Comparison of ENCODE assay signal across 12 cellular contexts in genomic region chrX:118534716-118535493, GRCh38. TPM values are rescaled to one million over a fixed set of nuclear protein-coding genes. Genes with fewer than 3 reads are reported as not detected.
A peak's percentile ranks its signal among the peaks of the same experiment; 100 is the strongest.
DNase-seq lines count a peak whose midpoint lies in the region; ATAC-seq and TF ChIP-seq lines count a peak whose summit lies in the region.
"Had no signal": no experiment of that assay in that cellular context is flagged by ENCODE, and none has a peak within 500 bp of the region (broad histone marks: within the 10 kb centered on the region; RNA-seq: fewer than 3 reads in every experiment).

No MANE protein-coding gene starts in this region.

- H3K9me3 ChIP-seq in CD4-positive, CD25-positive, alpha-beta regulatory T cell (ENCODE audit: control insufficient read depth in 2 of 2, low read length in 2 of 2), result no peaks in the 10 kb centered on the region
- H3K9me3 ChIP-seq in H9 (ENCODE audit: control insufficient read depth, low read depth, low read length) (peaks cover 31% of the 10 kb centered on the region), T-helper 17 cell (ENCODE audit: control insufficient read depth, low read length, poor library complexity, severe bottlenecking) (no peaks in the 10 kb centered on the region), iPS-20b (ENCODE audit: insufficient read depth, low read depth, low read length) (no peaks in the 10 kb centered on the region)
- H3K9me3 ChIP-seq: spleen had no signal

- H3K56ac ChIP-seq in H9 (ENCODE audit: insufficient read length, low read depth, low read length), result no peak overlapping the region

- no peak for TF ChIP-seq CTCF in H9 (conservative IDR thresholded peaks at IDR 0.05)

- H3K27ac Mint-ChIP-seq in CD4-positive, CD25-positive, alpha-beta regulatory T cell, result peak overlapping the region; percentile 20 to 84 (median 47)
- peak overlapping the region; percentile 85 to 98 (median 87); a peak in 6 of 7 replicates for H3K27ac Mint-ChIP-seq in H9
- peak overlapping the region; percentile 90 for H3K27ac Mint-ChIP-seq in T-helper 17 cell

- H4K20me1 ChIP-seq in H9 (ENCODE audit: control insufficient read depth, insufficient read depth, insufficient read length), result no peaks in the 10 kb centered on the region

- H3K23me2 ChIP-seq in H9 (ENCODE audit: insufficient read length, low read depth, low read length, poor library complexity, severe bottlenecking), result no peaks in the 10 kb centered on the region

- peaks cover 0 to 1% (median 0%) of the 10 kb centered on the region in 7 donors for H3K9me3 Mint-ChIP-seq in CD4-positive, CD25-positive, alpha-beta regulatory T cell
- H3K9me3 Mint-ChIP-seq in H9, result peaks cover 0 to 60% of the 10 kb centered on the region in 2 experiments; a peak in 3 of 5 replicates

- H3K27ac ChIP-seq in CD4-positive, CD25-positive, alpha-beta regulatory T cell (ENCODE audit: insufficient read depth, low read length, poor library complexity, severe bottlenecking), result no peak overlapping the region
- H3K27ac ChIP-seq in H9 (ENCODE audit: insufficient read length, low read depth, low read length) (peak overlapping the region; percentile 45), iPS-20b (ENCODE audit: low read length) (no peak overlapping the region)

- H2BK120ac ChIP-seq in H9 (ENCODE audit: low read depth, low read length, poor library complexity, severe bottlenecking), result no peak overlapping the region

- H2BK12ac ChIP-seq in H9 (ENCODE audit: insufficient read length, low read depth, low read length), result no peak overlapping the region

- no peaks in the 10 kb centered on the region for H3K79me2 ChIP-seq in H9 (ENCODE audit: insufficient read depth, low read length)

- WGBS in H9 (ENCODE audit: extremely low coverage, insufficient read length, low lambda C conversion rate), result 100% methylated on average over 1 of the region's 9 CpGs

- H3K27me3 Mint-ChIP-seq in CD4-positive, CD25-positive, alpha-beta regulatory T cell, result no peaks in the 10 kb centered on the region
- H3K27me3 Mint-ChIP-seq in H9 (ENCODE audit: low read depth) (no peaks in the 10 kb centered on the region), T-helper 17 cell (no peaks in the 10 kb centered on the region)

- H3K14ac ChIP-seq in H9 (ENCODE audit: insufficient read depth, low read length), result no peak overlapping the region

- no peak overlapping the region for H4K5ac ChIP-seq in H9 (ENCODE audit: insufficient read length, low read depth, low read length)

- H3K18ac ChIP-seq in H9 (ENCODE audit: insufficient read length, low read depth, low read length), result no peak overlapping the region

- no peak overlapping the region for H2BK20ac ChIP-seq in H9 (ENCODE audit: low read depth, low read length, poor library complexity, severe bottlenecking)

- H3K4me3 ChIP-seq in CD4-positive, CD25-positive, alpha-beta regulatory T cell (ENCODE audit: low read depth, low read length), result peak overlapping the region; percentile 29
- H3K4me3 ChIP-seq in iPS-20b (ENCODE audit: low read length), result peak overlapping the region; percentile 47; the same call in 1 of the 2 replicates
- H3K4me3 ChIP-seq: spleen had no signal

- H3K27me3 ChIP-seq in CD4-positive, CD25-positive, alpha-beta regulatory T cell (ENCODE audit: control insufficient read depth, insufficient read depth, low read length), result no peaks in the 10 kb centered on the region
- H3K27me3 ChIP-seq in H9 (ENCODE audit: insufficient read depth, low read length), result no peaks in the 10 kb centered on the region
- no peaks in the 10 kb centered on the region for H3K27me3 ChIP-seq in iPS-20b (ENCODE audit: insufficient read depth, low read length)
- H3K27me3 ChIP-seq: spleen had no signal

- no peak overlapping the region for H2AFZ ChIP-seq in H9 (ENCODE audit: low read length)

- peaks cover 12% of the 10 kb centered on the region for H3K36me3 Mint-ChIP-seq in CD4-positive, CD25-positive, alpha-beta regulatory T cell
- peaks cover 0 to 5% (median 4%) of the 10 kb centered on the region in 3 experiments; a peak in 3 of 7 replicates for H3K36me3 Mint-ChIP-seq in H9 (ENCODE audit: insufficient read depth in 1 of 3, low read depth in 3 of 3)
- H3K36me3 Mint-ChIP-seq in T-helper 17 cell (ENCODE audit: low read depth), result peaks cover 2% of the 10 kb centered on the region

- no peak overlapping the region for H3T11ph ChIP-seq in H9 (ENCODE audit: low read length)

- no peak overlapping the region for H3K9ac ChIP-seq in H9 (ENCODE audit: extremely low read depth, insufficient read length, low read length)
- peak overlapping the region; percentile 54; the same call in 1 of the 2 replicates for H3K9ac ChIP-seq in iPS-20b (ENCODE audit: low read depth, low read length)

- H3K4me1 ChIP-seq in CD4-positive, CD25-positive, alpha-beta regulatory T cell (ENCODE audit: control insufficient read depth, insufficient read depth, low read length, poor library complexity, severe bottlenecking), result peaks cover 65% of the 10 kb centered on the region
- H3K4me1 ChIP-seq in H9 (ENCODE audit: insufficient read depth, low read length) (no peaks in the 10 kb centered on the region), iPS-20b (ENCODE audit: insufficient read depth, low read length) (peaks cover 22% of the 10 kb centered on the region; the same call in 1 of the 2 replicates)

- no peak for DNase-seq in CD4-positive, CD25-positive, alpha-beta regulatory T cell
- no peak for DNase-seq in H9
- DNase-seq in T-helper 17 cell, result no peak
- DNase-seq in NCI-H345 treated with DMSO at 0.1 percent for 48 hours (lab: John Stamatoyannopoulos, UW; ENCODE audit: unreplicated experiment), result no peak
- no peak for DNase-seq in GF-D8 (lab: John Stamatoyannopoulos, UW)
- DNase-seq in activated T-cell treated with anti-CD3 and anti-CD28 coated beads, Interleukin-2, amount 50 U/mL, for 1 hour, result no peak
- DNase-seq: C1 segment of cervical spinal cord, spleen, SW 1271 had no signal

- H3K4ac ChIP-seq in H9 (ENCODE audit: low read depth, low read length), result no peak overlapping the region

- no peak overlapping the region for H3K23ac ChIP-seq in H9 (ENCODE audit: insufficient read length, low read depth, low read length)

- H3K36me3 ChIP-seq in CD4-positive, CD25-positive, alpha-beta regulatory T cell (ENCODE audit: control insufficient read depth, insufficient read depth, low read length), result no peaks in the 10 kb centered on the region
- H3K36me3 ChIP-seq in iPS-20b (ENCODE audit: insufficient read depth, low read depth, low read length), result no peaks in the 10 kb centered on the region
- H3K36me3 ChIP-seq: spleen had no signal

- peak overlapping the region; percentile 36 to 80 (median 46) for H3K4me3 Mint-ChIP-seq in CD4-positive, CD25-positive, alpha-beta regulatory T cell
- H3K4me3 Mint-ChIP-seq in H9 (peak overlapping the region; percentile 21 to 25; a peak in 3 of 5 replicates), T-helper 17 cell (no peak overlapping the region)

- H3K4me2 ChIP-seq in H9 (ENCODE audit: insufficient read depth, insufficient read length, low read length), result no peak overlapping the region

- no peak overlapping the region for H4K8ac ChIP-seq in H9 (replicated peaks; ENCODE audit: insufficient read length, low read depth, low read length)

- ATAC-seq in CD4-positive, CD25-positive, alpha-beta regulatory T cell (ENCODE audit: low read depth in 2 of 2), result no peak
- ATAC-seq in T-helper 17 cell, result no peak
- no peak for ATAC-seq in HG03135 (IDR thresholded peaks at IDR 0.05; ENCODE audit: unreplicated experiment)
- ATAC-seq: HCT116 had no signal

- H2BK5ac ChIP-seq in H9 (ENCODE audit: insufficient read length, low read length), result no peak overlapping the region

- H4K91ac ChIP-seq in H9 (ENCODE audit: insufficient read length, low read depth, low read length), result no peak overlapping the region

- no peaks in the 10 kb centered on the region for H3K79me1 ChIP-seq in H9 (ENCODE audit: insufficient read depth, low read depth, low read length, poor library complexity, severe bottlenecking)

- peaks cover 26 to 82% (median 58%) of the 10 kb centered on the region in 4 donors for H3K4me1 Mint-ChIP-seq in CD4-positive, CD25-positive, alpha-beta regulatory T cell
- peaks cover 39 to 44% of the 10 kb centered on the region in 2 experiments for H3K4me1 Mint-ChIP-seq in H9
- H3K4me1 Mint-ChIP-seq in T-helper 17 cell, result peaks cover 35% of the 10 kb centered on the region

- H2AK5ac ChIP-seq in H9 (ENCODE audit: insufficient read length, low read length), result no peak overlapping the region

- H2BK15ac ChIP-seq in H9 (ENCODE audit: low read depth, low read length), result no peak overlapping the region

RNA-seq across cellular contexts. Expression of gene DOCK11, which starts 39.3 kb away (rescaled TPM):
- 126 TPM for total RNA-seq in CD4-positive, CD25-positive, alpha-beta regulatory T cell
- polyA plus RNA-seq in CD4-positive, CD25-positive, alpha-beta regulatory T cell, result 10 to 100 TPM; 26.5 to 36.4 (median 31.8) TPM
- total RNA-seq in H9 (2021) (6.2 and 6.5 TPM in 2 replicates), T-helper 17 cell (10 to 100 TPM; 86.3 to 92.6 TPM)

Comparison
In these comparisons a context has a peak if more than half of its experiments do, and no peak if none do; other contexts are left out.
1. RNA of gene DOCK11, which starts 39.3 kb away (total RNA-seq): 126 TPM in CD4-positive, CD25-positive, alpha-beta regulatory T cell (single experiment) and 86.3 to 92.6 TPM in T-helper 17 cell; 6.2 to 6.5 TPM in H9; every median in the first group is over 10 times any median in the second.
2. Peak in every context shown above with its lines, with median percentiles within 50 percentile points of each other: H3K27ac Mint-ChIP-seq.